Comparison of ENCODE assay signal across 8 cellular contexts in genomic region chr19:45097776-45098520, GRCh38. TPM values are rescaled to one million over a fixed set of nuclear protein-coding genes. Genes with fewer than 3 reads are reported as not detected.
DNase-seq lines count a peak whose midpoint lies in the region; ATAC-seq, FAIRE-seq and TF ChIP-seq lines count a peak whose summit lies in the region.

No MANE protein-coding gene starts in this region.

- CTCF ChIA-PET in endothelial cell of umbilical vein (lab: Charles Lee), result interaction anchor here (1.0 to 2.0 kb wide), 4 partner anchors 16 to 80 kb away, joined by 4 to 12 read pairs (median 6); partner anchors contain the start of genes BLOC1S3 and TRAPPC6A

- H3K4me2 ChIP-seq in endothelial cell of umbilical vein (ENCODE audit: insufficient read depth, low read length), result no peak overlapping the region

- no peak overlapping the region for H3K4me3 ChIP-seq in endothelial cell of umbilical vein (replicated peaks in 1 of 3; ENCODE audit: insufficient read depth in 1 of 3, low read depth in 1 of 3, low read length in 3 of 3)

- H4K20me1 ChIP-seq in endothelial cell of umbilical vein (replicated peaks; ENCODE audit: control insufficient read depth, extremely low read depth, insufficient read depth, low read length), result no peaks in the 10 kb centered on the region

- no peak overlapping the region for H3K27ac ChIP-seq in endothelial cell of umbilical vein (ENCODE audit: insufficient read depth, low read depth, low read length)

- dilution Hi-C loops in endothelial cell of umbilical vein (cut with MboI; ENCODE audit: extremely low pct_ligation_motif_present, low sequenced_read_pairs), result no loop called here

- intact Hi-C loops in endothelial cell of umbilical vein (cut with micrococcal nuclease), result no loop called here

- peak; percentile 9 for DNase-seq in DMS53 treated with DMSO at 0.1 percent for 48 hours (lab: John Stamatoyannopoulos, UW; ENCODE audit: unreplicated experiment)
- DNase-seq in OCI-M2 (lab: John Stamatoyannopoulos, UW; ENCODE audit: unreplicated experiment), result peak; percentile 28
- DNase-seq in endothelial cell of umbilical vein (ENCODE audit: low read depth, low spot score), result peak; percentile 73
- peak; percentile 94 for DNase-seq in myocyte (ENCODE audit: low read depth)
- no peak for DNase-seq in cerebellar nuclear complex (lab: John Stamatoyannopoulos, UW)
- DNase-seq in activated CD8-positive, alpha-beta memory T cell treated with anti-CD3 and anti-CD28 coated beads, Interleukin-2, amount 50 U/mL, for 4 hours, result no peak
- DNase-seq in middle frontal gyrus (ENCODE audit: extremely low spot score, low spot score), result no peak

- H3K36me3 ChIP-seq in endothelial cell of umbilical vein (ENCODE audit: control insufficient read depth in 2 of 2, extremely low read depth in 1 of 2, insufficient read depth in 2 of 2, low read length in 2 of 2), result no peaks in the 10 kb centered on the region

- no TSS peak for BruUV-seq in endothelial cell of umbilical vein (replicated peaks; lab: Mats Ljungman, UMichigan)

- POLR2A ChIA-PET in endothelial cell of umbilical vein (lab: Charles Lee), result no interaction called here

- TF ChIP-seq POLR2A in endothelial cell of umbilical vein (IDR thresholded peaks at IDR 0.05; ENCODE audit: low read depth, low read length), result no peak

- peak; percentile 73 for FAIRE-seq in endothelial cell of umbilical vein (lab: Jason Lieb, UNC)

- no peak overlapping the region for H2AFZ ChIP-seq in endothelial cell of umbilical vein (ENCODE audit: low read depth, low read length)

- H3K27me3 ChIP-seq in endothelial cell of umbilical vein (ENCODE audit: control insufficient read depth in 2 of 2, insufficient read depth in 2 of 2, low read length in 2 of 2), result no peaks in the 10 kb centered on the region

- no peaks in the 10 kb centered on the region for H3K9me1 ChIP-seq in endothelial cell of umbilical vein (replicated peaks; ENCODE audit: control insufficient read depth, extremely low read depth, insufficient read depth, low read length)

- ATAC-seq in HG03521 (IDR thresholded peaks at IDR 0.05; ENCODE audit: unreplicated experiment), result no peak

- H3K79me2 ChIP-seq in endothelial cell of umbilical vein (ENCODE audit: control insufficient read depth, insufficient read depth, low read length), result peaks cover 97% of the 10 kb centered on the region

- no peak overlapping the region for H3K9ac ChIP-seq in endothelial cell of umbilical vein (replicated peaks; ENCODE audit: extremely low read depth, insufficient read depth, low read length)

- TF ChIP-seq CTCF in endothelial cell of umbilical vein (IDR thresholded peaks at IDR 0.05; ENCODE audit: extremely low read depth in 1 of 2, insufficient read depth in 1 of 2, low read depth in 1 of 2, low read length in 2 of 2), result no peak

- H3K4me1 ChIP-seq in endothelial cell of umbilical vein (ENCODE audit: control insufficient read depth, extremely low read depth, insufficient read depth, low read length), result peaks cover 21% of the 10 kb centered on the region

- no peaks in the 10 kb centered on the region for H3K9me3 ChIP-seq in endothelial cell of umbilical vein (replicated peaks; ENCODE audit: control insufficient read depth, insufficient read depth, low read length)

TF ChIP-seq in endothelial cell of umbilical vein, 7 proteins besides CTCF, POLR2A, EP300 and RAD21:
- peak; percentile 75 for TF ChIP-seq FOS (IDR thresholded peaks at IDR 0.05; ENCODE audit: borderline replicate concordance, insufficient read depth, low read length)
- TF ChIP-seq MYC (IDR thresholded peaks at IDR 0.05; ENCODE audit: low read depth, low read length), result peak; percentile 32
- TF ChIP-seq GATA2 (IDR thresholded peaks at IDR 0.05; ENCODE audit: insufficient read depth, insufficient read length, low read depth, low read length), result no peak
- TF ChIP-seq JUN (IDR thresholded peaks at IDR 0.05; ENCODE audit: borderline replicate concordance, insufficient read depth, insufficient read length, low read depth), result peak; percentile 65

RNA-seq across cellular contexts. Expression of gene PPP1R37, which starts 5.0 kb away (rescaled TPM):
- total RNA-seq in endothelial cell of umbilical vein (27.1 and 28.5 TPM in 2 replicates), myocyte (73.3 and 80.2 TPM in 2 replicates)
- 16.2 and 18.6 TPM in 2 replicates for polyA plus RNA-seq in endothelial cell of umbilical vein
- 12.6 and 17.7 TPM in 2 replicates for polyA plus RNA-seq in endothelial cell of umbilical vein (2011; cell fraction: cytosol; rRNA removed)
- 35.2 and 40.6 TPM in 2 replicates for polyA plus RNA-seq in endothelial cell of umbilical vein (2011; cell fraction: nucleus; rRNA removed)
- 15.2 and 20.4 TPM in 2 replicates for polyA plus RNA-seq in endothelial cell of umbilical vein (2012)
- polyA minus RNA-seq in endothelial cell of umbilical vein, result 10.0 and 10.5 TPM in 2 replicates
- 12.6 TPM for polyA minus RNA-seq in endothelial cell of umbilical vein (2011; cell fraction: cytosol; rRNA and poly(A)+ RNA removed)
- 11.8 and 14.1 TPM in 2 replicates for polyA minus RNA-seq in endothelial cell of umbilical vein (2011; cell fraction: nucleus; rRNA and poly(A)+ RNA removed)
- 31.6 TPM for polyA plus RNA-seq in myocyte (2012)

RNA-seq across cellular contexts. Expression of gene GEMIN7, which starts 18.9 kb away (rescaled TPM):
- total RNA-seq in endothelial cell of umbilical vein (30.3 and 34.2 TPM in 2 replicates), myocyte (15.2 and 25.7 TPM in 2 replicates)
- polyA plus RNA-seq in endothelial cell of umbilical vein, result 53.7 and 55.6 TPM in 2 replicates
- polyA plus RNA-seq in endothelial cell of umbilical vein (2011; cell fraction: cytosol; rRNA removed), result 35.0 and 46.4 TPM in 2 replicates
- 20.9 and 25.6 TPM in 2 replicates for polyA plus RNA-seq in endothelial cell of umbilical vein (2011; cell fraction: nucleus; rRNA removed)
- polyA plus RNA-seq in endothelial cell of umbilical vein (2012), result 34.5 and 38.7 TPM in 2 replicates
- polyA minus RNA-seq in endothelial cell of umbilical vein, result 9.1 and 10.5 TPM in 2 replicates
- polyA minus RNA-seq in endothelial cell of umbilical vein (2011; cell fraction: cytosol; rRNA and poly(A)+ RNA removed), result 17.5 TPM
- 5.8 and 10.1 TPM in 2 replicates for polyA minus RNA-seq in endothelial cell of umbilical vein (2011; cell fraction: nucleus; rRNA and poly(A)+ RNA removed)
- 19.8 TPM for polyA plus RNA-seq in myocyte (2012)

RNA-seq across cellular contexts. Expression of gene ZNF296, which starts 21.7 kb away (rescaled TPM):
- total RNA-seq in endothelial cell of umbilical vein (1.8 and 2.1 TPM in 2 replicates), myocyte (not detected in 2 replicates)
- polyA plus RNA-seq in endothelial cell of umbilical vein, result 0.35 and 0.46 TPM in 2 replicates
- 0.12 and 0.16 TPM in 2 replicates for polyA plus RNA-seq in endothelial cell of umbilical vein (2011; cell fraction: cytosol; rRNA removed)
- 0.26 and 0.34 TPM in 2 replicates for polyA plus RNA-seq in endothelial cell of umbilical vein (2011; cell fraction: nucleus; rRNA removed)
- 0.94 and 1.3 TPM in 2 replicates for polyA plus RNA-seq in endothelial cell of umbilical vein (2012)
- polyA minus RNA-seq in endothelial cell of umbilical vein, result 0.17 TPM in 1 of 2 replicates, not detected in the other
- polyA minus RNA-seq in endothelial cell of umbilical vein (2011; cell fraction: cytosol; rRNA and poly(A)+ RNA removed), result 3.0 TPM
- polyA minus RNA-seq in endothelial cell of umbilical vein (2011; cell fraction: nucleus; rRNA and poly(A)+ RNA removed), result 0.38 TPM in 1 of 2 replicates, not detected in the other
- polyA plus RNA-seq in myocyte (2012), result 0.19 TPM

RNA-seq across cellular contexts. Expression of gene CLASRP, which starts 59.1 kb away (rescaled TPM):
- 70.7 and 77.0 TPM in 2 replicates for total RNA-seq in endothelial cell of umbilical vein
- 30.5 and 40.7 TPM in 2 replicates for polyA plus RNA-seq in endothelial cell of umbilical vein
- 15.1 and 16.4 TPM in 2 replicates for polyA plus RNA-seq in endothelial cell of umbilical vein (2011; cell fraction: cytosol; rRNA removed)
- 229 and 268 TPM in 2 replicates for polyA plus RNA-seq in endothelial cell of umbilical vein (2011; cell fraction: nucleus; rRNA removed)
- polyA plus RNA-seq in endothelial cell of umbilical vein (2012), result 48.1 and 63.0 TPM in 2 replicates
- 32.1 and 43.6 TPM in 2 replicates for polyA minus RNA-seq in endothelial cell of umbilical vein
- polyA minus RNA-seq in endothelial cell of umbilical vein (2011; cell fraction: cytosol; rRNA and poly(A)+ RNA removed), result 6.7 TPM
- polyA minus RNA-seq in endothelial cell of umbilical vein (2011; cell fraction: nucleus; rRNA and poly(A)+ RNA removed), result 44.7 and 55.3 TPM in 2 replicates
- total RNA-seq in myocyte, result 51.8 and 91.3 TPM in 2 replicates
- 48.7 TPM for polyA plus RNA-seq in myocyte (2012)

Comparison
In these comparisons a context has a peak if more than half of its experiments do, and no peak if none do; other contexts are left out.
1. DNase-seq: peak in DMS53 treated with DMSO at 0.1 percent for 48 hours (single experiment), OCI-M2 (single experiment), endothelial cell of umbilical vein (single experiment) and myocyte (single experiment); none in cerebellar nuclear complex (0 of 2), activated CD8-positive, alpha-beta memory T cell treated with anti-CD3 and anti-CD28 coated beads, Interleukin-2, amount 50 U/mL, for 4 hours (single experiment) and middle frontal gyrus (single experiment).